In genomic region chr9:92668746-92669526, GRCh38 we compare ENCODE assay signal across 8 cellular contexts. TPM values are rescaled to one million over a fixed set of nuclear protein-coding genes. Genes with fewer than 3 reads are reported as not detected.
DNase-seq lines count a peak whose midpoint lies in the region; ATAC-seq and TF ChIP-seq lines count a peak whose summit lies in the region.

No MANE protein-coding gene starts in this region.

- H3K4me3 ChIP-seq in H7 (ENCODE audit: insufficient read depth, low read depth, low read length): peak overlapping the region; percentile 95
- H3K4me3 ChIP-seq in RWPE2 (ENCODE audit: severe bottlenecking): peak overlapping the region; percentile 70
- peak overlapping the region; percentile 97 for H3K4me3 ChIP-seq in kidney epithelial cell (ENCODE audit: low read depth, low read length)

- DNase-seq in H7 (peak; percentile 68), RWPE2 (ENCODE audit: low spot score) (no peak), T47D (ENCODE audit: low read depth in 1 of 2, low spot score in 1 of 2) (peak; percentile 55 to 84), kidney epithelial cell (ENCODE audit: low read depth) (peak; percentile 21), NCI-H446 (lab: John Stamatoyannopoulos, UW) (no peak), NCI-H2227 treated with DMSO at 0.1 percent for 48 hours (lab: John Stamatoyannopoulos, UW) (no peak), NOMO-1 treated with DMSO at 0.1 percent for 48 hours (lab: John Stamatoyannopoulos, UW; ENCODE audit: unreplicated experiment) (no peak)
- peak; percentile 59 to 63 for DNase-seq in stimulated activated CD4-positive, alpha-beta T cell treated with anti-CD3 and anti-CD28 coated beads, Interleukin-2, amount 100 ng/mL, for 24 hours

- ATAC-seq in RWPE2 (ENCODE audit: low read depth): peak; percentile 60

- H3K27me3 ChIP-seq in H7 (ENCODE audit: control insufficient read depth, insufficient read depth, low read length) (no peaks in the 10 kb centered on the region), RWPE2 (ENCODE audit: insufficient read depth, poor library complexity, severe bottlenecking) (no peaks in the 10 kb centered on the region), kidney epithelial cell (ENCODE audit: control insufficient read depth, insufficient read depth, low read length) (no peaks in the 10 kb centered on the region)

- H3K27ac ChIP-seq in RWPE2 (ENCODE audit: poor library complexity, severe bottlenecking): peak overlapping the region; percentile 74

- TF ChIP-seq CTCF in RWPE2 (IDR thresholded peaks at IDR 0.05; ENCODE audit: poor library complexity, severe bottlenecking): no peak
- TF ChIP-seq CTCF in kidney epithelial cell (IDR thresholded peaks at IDR 0.05; ENCODE audit: insufficient read depth, low read length, poor library complexity, severe bottlenecking): no peak

- H3K9me3 ChIP-seq in RWPE2 (ENCODE audit: severe bottlenecking): no peaks in the 10 kb centered on the region

- in situ Hi-C loops in T47D (cut with HindIII; ENCODE audit: low pct_unique_long_range_greater_than_20kb, low sequenced_read_pairs): no loop called here

- H3K4me1 ChIP-seq in RWPE2 (ENCODE audit: insufficient read depth, poor library complexity, severe bottlenecking): peaks cover 4% of the 10 kb centered on the region

- peaks cover 2% of the 10 kb centered on the region for H3K36me3 ChIP-seq in H7 (replicated peaks; ENCODE audit: control insufficient read depth, insufficient read depth, low read length)
- peaks cover 15% of the 10 kb centered on the region; the same call in 1 of the 2 replicates for H3K36me3 ChIP-seq in RWPE2 (ENCODE audit: low read depth)
- peaks cover 2% of the 10 kb centered on the region for H3K36me3 ChIP-seq in kidney epithelial cell (ENCODE audit: control insufficient read depth, insufficient read depth, low read length)

RNA-seq across cellular contexts. Expression of gene IPPK, which starts 1.0 kb away (rescaled TPM):
- 10.6 and 12.5 TPM in 2 replicates for total RNA-seq in H7 (2014; rRNA removed; shearing (Covaris generic))
- 8.5 and 14.4 TPM in 2 replicates for total RNA-seq in kidney epithelial cell

Comparison
In these comparisons a context has a peak if more than half of its experiments do, and no peak if none do; other contexts are left out.
1. DNase-seq: peak in H7 (single experiment), T47D (2 of 2), kidney epithelial cell (single experiment) and stimulated activated CD4-positive, alpha-beta T cell treated with anti-CD3 and anti-CD28 coated beads, Interleukin-2, amount 100 ng/mL, for 24 hours (2 of 2); none in RWPE2 (single experiment), NCI-H446 (0 of 2), NCI-H2227 treated with DMSO at 0.1 percent for 48 hours (single experiment) and NOMO-1 treated with DMSO at 0.1 percent for 48 hours (single experiment).
2. Peak in every context shown above with its lines, with median percentiles within 50 percentile points of each other: H3K4me3 ChIP-seq.